8 cellular contexts compared by ENCODE assay signal in genomic region chr7:73683916-73684693, GRCh38. TPM values are rescaled to one million over a fixed set of nuclear protein-coding genes. Genes with fewer than 3 reads are reported as not detected.
A peak's percentile ranks its signal among the peaks of the same experiment; 100 is the strongest.
DNase-seq lines count a peak whose midpoint lies in the region; ATAC-seq, FAIRE-seq and TF ChIP-seq lines count a peak whose summit lies in the region.

No MANE protein-coding gene starts in this region.

- ATAC-seq in HG02840 (IDR thresholded peaks at IDR 0.05; ENCODE audit: low FRiP score, unreplicated experiment) (peak; percentile 2), HepG2 (no peak; the same call in 2 of the 3 replicates), GM19328 (IDR thresholded peaks at IDR 0.05; ENCODE audit: unreplicated experiment) (no peak)

- H3K4me3 ChIP-seq in AG10803 (ENCODE audit: low read length) (peak overlapping the region; percentile 95), adrenal gland (peak overlapping the region; percentile 40 to 94 (median 86)), HepG2 (replicated peaks in 1 of 3; ENCODE audit: insufficient read depth in 1 of 3, low read depth in 2 of 3, low read length in 3 of 3) (peak overlapping the region; percentile 85 to 94 (median 92)), transverse colon (peak overlapping the region; percentile 50 to 91 (median 84))

- TF ChIP-seq CTCF in AG10803 (conservative IDR thresholded peaks at IDR 0.05; ENCODE audit: low read length) (no peak), adrenal gland (IDR thresholded peaks at IDR 0.05) (no peak), HepG2 (CRISPR knock-in tag; IDR thresholded peaks at IDR 0.05) (no peak), transverse colon (IDR thresholded peaks at IDR 0.05) (no peak)

- TSS peak; percentile 88 for BruUV-seq in HepG2 (replicated peaks; lab: Mats Ljungman, UMichigan)

- WGBS in adrenal gland, 4 donors, result 32 to 49% (median 32%) methylated on average over 35 to 46 of the region's 46 CpGs
- WGBS in HepG2 (ENCODE audit: low lambda C conversion rate), result 42% methylated on average over 46 of the region's 46 CpGs
- WGBS in transverse colon (ENCODE audit: low coverage in 1 of 2), 2 donors, result 41 to 70% methylated on average over 11 to 46 of the region's 46 CpGs

- H3K36me3 ChIP-seq in adrenal gland (replicated peaks in 1 of 2) (peaks cover 0 to 24% of the 10 kb centered on the region in 2 donors), HepG2 (replicated peaks in 1 of 2; ENCODE audit: control insufficient read depth in 1 of 2, insufficient read depth in 2 of 2, low read length in 2 of 2) (peaks cover 8 to 30% of the 10 kb centered on the region in 2 experiments), transverse colon (no peaks in the 10 kb centered on the region)

- H3K9me3 ChIP-seq in adrenal gland (replicated peaks in 1 of 3), result no peaks in the 10 kb centered on the region
- H3K9me3 ChIP-seq in HepG2 (ENCODE audit: low read length), result no peaks in the 10 kb centered on the region
- no peaks in the 10 kb centered on the region for H3K9me3 ChIP-seq in transverse colon

- TF ChIP-seq EP300 in HepG2 (IDR thresholded peaks at IDR 0.05; ENCODE audit: low read depth in 2 of 2, low read length in 2 of 2), result no peak
- no peak for TF ChIP-seq EP300 in HepG2 (CRISPR knock-in tag; IDR thresholded peaks at IDR 0.05; ENCODE audit: borderline replicate concordance)
- no peak for TF ChIP-seq EP300 in transverse colon (IDR thresholded peaks at IDR 0.05; ENCODE audit: low read depth)

- peak overlapping the region; percentile 80 for H3K4me2 ChIP-seq in HepG2 (ENCODE audit: low read depth, low read length)

- H2AFZ ChIP-seq in HepG2 (ENCODE audit: low read length), result no peak overlapping the region

- TF ChIP-seq POLR2A in adrenal gland (IDR thresholded peaks at IDR 0.05), result no peak
- TF ChIP-seq POLR2A in HepG2 (IDR thresholded peaks at IDR 0.05; ENCODE audit: insufficient read depth in 1 of 2, low read depth in 2 of 2, low read length in 2 of 2), result no peak
- no peak for TF ChIP-seq POLR2A in transverse colon (IDR thresholded peaks at IDR 0.05)
- no peak for TF ChIP-seq POLR2A in H54 (IDR thresholded peaks at IDR 0.05; ENCODE audit: low read depth, low read length)

- peaks cover 52% of the 10 kb centered on the region for H3K79me2 ChIP-seq in HepG2 (ENCODE audit: insufficient read depth, low read length)

- DNase-seq in AG10803 (ENCODE audit: low read depth) (no peak), adrenal gland (no peak), HepG2 (ENCODE audit: low spot score) (no peak), transverse colon (no peak), NCI-H187 treated with DMSO at 0.1 percent for 48 hours (lab: John Stamatoyannopoulos, UW) (no peak), H54 (ENCODE audit: insufficient read length, low spot score) (no peak)

- H3K9ac ChIP-seq in HepG2 (ENCODE audit: insufficient read depth, low read depth, low read length), result peak overlapping the region; percentile 84

- TF ChIP-seq RAD21 in HepG2 (CRISPR knock-in tag; IDR thresholded peaks at IDR 0.05), result no peak

- in situ Hi-C loops in HepG2 (cut with HindIII; ENCODE audit: extremely low pct_ligation_motif_present, low pct_unique_long_range_greater_than_20kb) (no loop called here), transverse colon (cut with MboI; ENCODE audit: low pct_ligation_motif_present in 1 of 4, low pct_unique_long_range_greater_than_20kb in 1 of 4, low sequenced_read_pairs in 3 of 4) (no loop called here)

- H3K27me3 ChIP-seq in adrenal gland (no peaks in the 10 kb centered on the region), HepG2 (ENCODE audit: control insufficient read depth in 1 of 2, insufficient read depth in 2 of 2, low read length in 2 of 2) (no peaks in the 10 kb centered on the region; a peak in 1 of 5 replicates), transverse colon (no peaks in the 10 kb centered on the region)

- peaks cover 20 to 31% of the 10 kb centered on the region in 2 donors for H3K4me1 ChIP-seq in adrenal gland (replicated peaks in 1 of 2)
- peaks cover 31% of the 10 kb centered on the region for H3K4me1 ChIP-seq in HepG2 (ENCODE audit: insufficient read depth, low read length)
- H3K4me1 ChIP-seq in transverse colon, result peaks cover 13 to 36% (median 27%) of the 10 kb centered on the region in 4 donors

- H4K20me1 ChIP-seq in HepG2 (ENCODE audit: insufficient read depth, low read length), result no peaks in the 10 kb centered on the region

- H3K27ac ChIP-seq in adrenal gland (peak overlapping the region in 4 of 5 donors; percentile 15 to 94 (median 86)), HepG2 (ENCODE audit: extremely low read length, insufficient read depth, low read length) (peak overlapping the region; percentile 66), transverse colon (peak overlapping the region; percentile 81 to 94 (median 86))

- CTCF ChIA-PET in HepG2 (lab: Yijun Ruan, JAX; ENCODE audit: low intra/inter-chr PET ratio, low total read pairs), result no interaction called here

- FAIRE-seq in HepG2 (lab: Jason Lieb, UNC) (no peak), H54 (lab: Jason Lieb, UNC) (no peak)

- POLR2A ChIA-PET in HepG2 (lab: Yijun Ruan, JAX), result interaction anchor here (1.0 to 1.6 kb wide), 5 partner anchors 13 to 61 kb away, joined by 3 to 9 read pairs (median 4); partner anchors contain the start of gene MLXIPL

- intact Hi-C loops in adrenal gland (cut with DNase I) (no loop called here), HepG2 (cut with micrococcal nuclease; ENCODE audit: unreplicated experiment) (loop anchor here (2.0 to 5.0 kb wide), 2 partner anchors 17 to 33 kb away; partner anchors contain the start of genes STX1A and VPS37D), transverse colon (cut with DNase I; ENCODE audit: low total_unique reads) (loop anchor here (10.0 kb wide), 1 partner anchor 51 kb away; the partner anchor contains the start of gene ABHD11)

RNA-seq across cellular contexts. Expression of gene BUD23, which starts 0.7 kb away (rescaled TPM):
- total RNA-seq in adrenal gland, result 10 to 100 TPM; 34.7 to 69.4 (median 61.1) TPM
- polyA plus RNA-seq in adrenal gland, result 100 to 1,000 TPM in 2 of 3 donors, 10 to 100 TPM in 1; 79.5 to 123 (median 115) TPM
- total RNA-seq in HepG2 (2016; rRNA removed; fragmentation: Illumina TruSeq; extraction: Trizol), result 37.5 and 47.5 TPM in 2 replicates
- 25.0 and 27.0 TPM in 2 replicates for total RNA-seq in HepG2 (2016; cell fraction: cytosol; rRNA removed; fragmentation: Illumina TruSeq; extraction: Trizol; ENCODE audit: low read depth)
- 37.7 and 52.7 TPM in 2 replicates for total RNA-seq in HepG2 (2016; cell fraction: insoluble cytoplasmic fraction; rRNA removed; fragmentation: Illumina TruSeq; extraction: Trizol)
- total RNA-seq in HepG2 (2016; cell fraction: membrane; rRNA removed; fragmentation: Illumina TruSeq; extraction: Trizol), result 22.7 and 27.6 TPM in 2 replicates
- 36.5 and 38.0 TPM in 2 replicates for total RNA-seq in HepG2 (2016; cell fraction: nucleus; rRNA removed; fragmentation: Illumina TruSeq; extraction: Trizol)
- 50.3 and 54.5 TPM in 2 replicates for polyA plus RNA-seq in HepG2 (2011; rRNA removed)
- polyA plus RNA-seq in HepG2 (2011; cell fraction: cytosol; rRNA removed), result 57.5 and 59.3 TPM in 2 replicates
- polyA plus RNA-seq in HepG2 (2011; cell fraction: nucleus; rRNA removed), result 61.1 and 71.4 TPM in 2 replicates
- 39.8 and 49.3 TPM in 2 replicates for polyA plus RNA-seq in HepG2 (2012)
- polyA plus RNA-seq in HepG2 (2016; cell fraction: cytosol; fragmentation: Illumina TruSeq; extraction: Trizol; ENCODE audit: low read depth), result 23.2 and 24.2 TPM in 2 replicates
- polyA plus RNA-seq in HepG2 (2016; cell fraction: insoluble cytoplasmic fraction; fragmentation: Illumina TruSeq; extraction: Trizol; ENCODE audit: low read depth), result 54.9 and 56.3 TPM in 2 replicates
- 27.2 and 30.8 TPM in 2 replicates for polyA plus RNA-seq in HepG2 (2016; cell fraction: membrane; fragmentation: Illumina TruSeq; extraction: Trizol; ENCODE audit: low read depth)
- 97.8 and 98.1 TPM in 2 replicates for polyA plus RNA-seq in HepG2 (2016; cell fraction: nucleus; fragmentation: Illumina TruSeq; extraction: Trizol; ENCODE audit: insufficient read depth, low read depth)
- polyA minus RNA-seq in HepG2 (2011; rRNA and poly(A)+ RNA removed; ENCODE audit: low replicate concordance), result 20.0 and 77.8 TPM in 2 replicates
- polyA minus RNA-seq in HepG2 (2011; cell fraction: cytosol; rRNA and poly(A)+ RNA removed), result 9.4 and 16.6 TPM in 2 replicates
- polyA minus RNA-seq in HepG2 (2011; cell fraction: nucleus; rRNA and poly(A)+ RNA removed), result 14.7 and 15.2 TPM in 2 replicates
- 10 to 100 TPM; 12.0 to 55.9 (median 30.3) TPM for total RNA-seq in transverse colon

RNA-seq across cellular contexts. Expression of gene DNAJC30, which starts 0.9 kb away (rescaled TPM):
- total RNA-seq in adrenal gland (10 to 100 TPM in 7 of 8 donors, 1 to 10 TPM in 1; 9.0 to 28.2 (median 18.3) TPM), HepG2 (2016; rRNA removed; fragmentation: Illumina TruSeq; extraction: Trizol) (3.0 and 3.3 TPM in 2 replicates), transverse colon (10 to 100 TPM in 1 of 4 donors, 1 to 10 TPM in 3; 1.9 to 26.7 (median 6.8) TPM)
- polyA plus RNA-seq in adrenal gland (10 to 100 TPM in 2 of 3 donors, 1 to 10 TPM in 1; 9.9 to 14.8 (median 13.9) TPM), HepG2 (2011; rRNA removed) (3.5 and 3.8 TPM in 2 replicates)
- 1.3 TPM in 2 replicates for total RNA-seq in HepG2 (2016; cell fraction: cytosol; rRNA removed; fragmentation: Illumina TruSeq; extraction: Trizol; ENCODE audit: low read depth)
- 2.7 and 3.2 TPM in 2 replicates for total RNA-seq in HepG2 (2016; cell fraction: insoluble cytoplasmic fraction; rRNA removed; fragmentation: Illumina TruSeq; extraction: Trizol)
- 2.5 and 2.7 TPM in 2 replicates for total RNA-seq in HepG2 (2016; cell fraction: membrane; rRNA removed; fragmentation: Illumina TruSeq; extraction: Trizol)
- 2.6 and 2.8 TPM in 2 replicates for total RNA-seq in HepG2 (2016; cell fraction: nucleus; rRNA removed; fragmentation: Illumina TruSeq; extraction: Trizol)
- polyA plus RNA-seq in HepG2 (2011; cell fraction: cytosol; rRNA removed), result 3.7 and 5.6 TPM in 2 replicates
- 3.5 and 4.4 TPM in 2 replicates for polyA plus RNA-seq in HepG2 (2011; cell fraction: nucleus; rRNA removed)
- 2.0 and 4.5 TPM in 2 replicates for polyA plus RNA-seq in HepG2 (2012)
- polyA plus RNA-seq in HepG2 (2016; cell fraction: cytosol; fragmentation: Illumina TruSeq; extraction: Trizol; ENCODE audit: low read depth), result 1.9 and 2.1 TPM in 2 replicates
- 7.7 and 7.8 TPM in 2 replicates for polyA plus RNA-seq in HepG2 (2016; cell fraction: insoluble cytoplasmic fraction; fragmentation: Illumina TruSeq; extraction: Trizol; ENCODE audit: low read depth)
- 3.1 and 3.6 TPM in 2 replicates for polyA plus RNA-seq in HepG2 (2016; cell fraction: membrane; fragmentation: Illumina TruSeq; extraction: Trizol; ENCODE audit: low read depth)
- polyA plus RNA-seq in HepG2 (2016; cell fraction: nucleus; fragmentation: Illumina TruSeq; extraction: Trizol; ENCODE audit: insufficient read depth, low read depth), result 5.6 and 6.4 TPM in 2 replicates
- 8.4 and 10.1 TPM in 2 replicates for polyA minus RNA-seq in HepG2 (2011; rRNA and poly(A)+ RNA removed; ENCODE audit: low replicate concordance)
- 2.0 and 3.3 TPM in 2 replicates for polyA minus RNA-seq in HepG2 (2011; cell fraction: cytosol; rRNA and poly(A)+ RNA removed)
- polyA minus RNA-seq in HepG2 (2011; cell fraction: nucleus; rRNA and poly(A)+ RNA removed), result 7.7 and 9.3 TPM in 2 replicates

RNA-seq across cellular contexts. Expression of gene VPS37D, which starts 16.5 kb away (rescaled TPM):
- total RNA-seq in adrenal gland (1 to 10 TPM in 5 of 8 donors, under 1 TPM in 3; 0.54 to 7.0 (median 2.0) TPM), HepG2 (2016; rRNA removed; fragmentation: Illumina TruSeq; extraction: Trizol) (4.9 and 6.3 TPM in 2 replicates), transverse colon (1 to 10 TPM in 1 of 4 donors, under 1 TPM in 1, not detected in 2; 0.82 to 3.5 TPM)
- polyA plus RNA-seq in adrenal gland (1 to 10 TPM in 2 of 3 donors, under 1 TPM in 1; 0.20 to 2.0 (median 1.4) TPM), HepG2 (2011; rRNA removed) (3.8 and 5.7 TPM in 2 replicates)
- 7.4 and 7.8 TPM in 2 replicates for total RNA-seq in HepG2 (2016; cell fraction: cytosol; rRNA removed; fragmentation: Illumina TruSeq; extraction: Trizol; ENCODE audit: low read depth)
- total RNA-seq in HepG2 (2016; cell fraction: insoluble cytoplasmic fraction; rRNA removed; fragmentation: Illumina TruSeq; extraction: Trizol), result 5.1 and 6.3 TPM in 2 replicates
- 11.3 and 11.5 TPM in 2 replicates for total RNA-seq in HepG2 (2016; cell fraction: membrane; rRNA removed; fragmentation: Illumina TruSeq; extraction: Trizol)
- 3.3 and 3.9 TPM in 2 replicates for total RNA-seq in HepG2 (2016; cell fraction: nucleus; rRNA removed; fragmentation: Illumina TruSeq; extraction: Trizol)
- 3.8 and 5.1 TPM in 2 replicates for polyA plus RNA-seq in HepG2 (2011; cell fraction: cytosol; rRNA removed)
- polyA plus RNA-seq in HepG2 (2011; cell fraction: nucleus; rRNA removed), result 11.9 and 15.2 TPM in 2 replicates
- polyA plus RNA-seq in HepG2 (2012), result 5.1 and 5.6 TPM in 2 replicates
- 5.8 and 6.7 TPM in 2 replicates for polyA plus RNA-seq in HepG2 (2016; cell fraction: cytosol; fragmentation: Illumina TruSeq; extraction: Trizol; ENCODE audit: low read depth)
- 4.4 and 4.5 TPM in 2 replicates for polyA plus RNA-seq in HepG2 (2016; cell fraction: insoluble cytoplasmic fraction; fragmentation: Illumina TruSeq; extraction: Trizol; ENCODE audit: low read depth)
- polyA plus RNA-seq in HepG2 (2016; cell fraction: membrane; fragmentation: Illumina TruSeq; extraction: Trizol; ENCODE audit: low read depth), result 7.2 and 7.6 TPM in 2 replicates
- polyA plus RNA-seq in HepG2 (2016; cell fraction: nucleus; fragmentation: Illumina TruSeq; extraction: Trizol; ENCODE audit: insufficient read depth, low read depth), result 8.1 and 8.8 TPM in 2 replicates
- 0.37 and 3.2 TPM in 2 replicates for polyA minus RNA-seq in HepG2 (2011; rRNA and poly(A)+ RNA removed; ENCODE audit: low replicate concordance)
- polyA minus RNA-seq in HepG2 (2011; cell fraction: cytosol; rRNA and poly(A)+ RNA removed), result 2.4 and 2.6 TPM in 2 replicates
- 0.90 and 1.5 TPM in 2 replicates for polyA minus RNA-seq in HepG2 (2011; cell fraction: nucleus; rRNA and poly(A)+ RNA removed)

RNA-seq across cellular contexts. Expression of gene STX1A, which starts 35.4 kb away (rescaled TPM):
- total RNA-seq in adrenal gland, result 1 to 10 TPM in 7 of 8 donors, under 1 TPM in 1; 0.52 to 8.0 (median 4.2) TPM
- polyA plus RNA-seq in adrenal gland, result 10 to 100 TPM in 1 of 3 donors, 1 to 10 TPM in 2; 5.3 to 28.1 (median 7.2) TPM
- total RNA-seq in HepG2 (2016; rRNA removed; fragmentation: Illumina TruSeq; extraction: Trizol), result 2.9 and 6.1 TPM in 2 replicates
- 1.3 and 1.8 TPM in 2 replicates for total RNA-seq in HepG2 (2016; cell fraction: cytosol; rRNA removed; fragmentation: Illumina TruSeq; extraction: Trizol; ENCODE audit: low read depth)
- total RNA-seq in HepG2 (2016; cell fraction: insoluble cytoplasmic fraction; rRNA removed; fragmentation: Illumina TruSeq; extraction: Trizol), result 3.3 and 5.7 TPM in 2 replicates
- total RNA-seq in HepG2 (2016; cell fraction: membrane; rRNA removed; fragmentation: Illumina TruSeq; extraction: Trizol), result 2.4 and 4.1 TPM in 2 replicates
- 6.6 and 10.3 TPM in 2 replicates for total RNA-seq in HepG2 (2016; cell fraction: nucleus; rRNA removed; fragmentation: Illumina TruSeq; extraction: Trizol)
- polyA plus RNA-seq in HepG2 (2011; rRNA removed), result 12.2 and 14.8 TPM in 2 replicates
- polyA plus RNA-seq in HepG2 (2011; cell fraction: cytosol; rRNA removed), result 5.3 and 6.0 TPM in 2 replicates
- polyA plus RNA-seq in HepG2 (2011; cell fraction: nucleus; rRNA removed), result 75.2 and 75.4 TPM in 2 replicates
- polyA plus RNA-seq in HepG2 (2012), result 8.5 and 18.8 TPM in 2 replicates
- 0.94 and 1.4 TPM in 2 replicates for polyA plus RNA-seq in HepG2 (2016; cell fraction: cytosol; fragmentation: Illumina TruSeq; extraction: Trizol; ENCODE audit: low read depth)
- polyA plus RNA-seq in HepG2 (2016; cell fraction: insoluble cytoplasmic fraction; fragmentation: Illumina TruSeq; extraction: Trizol; ENCODE audit: low read depth), result 3.1 and 4.5 TPM in 2 replicates
- polyA plus RNA-seq in HepG2 (2016; cell fraction: membrane; fragmentation: Illumina TruSeq; extraction: Trizol; ENCODE audit: low read depth), result 2.3 and 2.5 TPM in 2 replicates
- polyA plus RNA-seq in HepG2 (2016; cell fraction: nucleus; fragmentation: Illumina TruSeq; extraction: Trizol; ENCODE audit: insufficient read depth, low read depth), result 26.8 and 37.4 TPM in 2 replicates
- 5.2 and 10.7 TPM in 2 replicates for polyA minus RNA-seq in HepG2 (2011; rRNA and poly(A)+ RNA removed; ENCODE audit: low replicate concordance)
- 1.7 and 3.1 TPM in 2 replicates for polyA minus RNA-seq in HepG2 (2011; cell fraction: cytosol; rRNA and poly(A)+ RNA removed)
- polyA minus RNA-seq in HepG2 (2011; cell fraction: nucleus; rRNA and poly(A)+ RNA removed), result 12.8 and 13.4 TPM in 2 replicates
- total RNA-seq in transverse colon, result 1 to 10 TPM; 4.1 to 6.0 (median 5.0) TPM

RNA-seq across cellular contexts. Expression of gene ABHD11, which starts 54.5 kb away (rescaled TPM):
- 10 to 100 TPM; 13.0 to 20.5 (median 18.2) TPM for total RNA-seq in adrenal gland
- polyA plus RNA-seq in adrenal gland, result 10 to 100 TPM; 15.4 to 41.6 (median 39.2) TPM
- total RNA-seq in HepG2 (2016; rRNA removed; fragmentation: Illumina TruSeq; extraction: Trizol), result 6.4 and 7.0 TPM in 2 replicates
- total RNA-seq in HepG2 (2016; cell fraction: cytosol; rRNA removed; fragmentation: Illumina TruSeq; extraction: Trizol; ENCODE audit: low read depth), result 2.5 and 2.8 TPM in 2 replicates
- total RNA-seq in HepG2 (2016; cell fraction: insoluble cytoplasmic fraction; rRNA removed; fragmentation: Illumina TruSeq; extraction: Trizol), result 6.2 and 6.4 TPM in 2 replicates
- 3.3 and 3.6 TPM in 2 replicates for total RNA-seq in HepG2 (2016; cell fraction: membrane; rRNA removed; fragmentation: Illumina TruSeq; extraction: Trizol)
- total RNA-seq in HepG2 (2016; cell fraction: nucleus; rRNA removed; fragmentation: Illumina TruSeq; extraction: Trizol), result 4.1 and 4.7 TPM in 2 replicates
- polyA plus RNA-seq in HepG2 (2011; rRNA removed), result 7.1 and 8.1 TPM in 2 replicates
- polyA plus RNA-seq in HepG2 (2011; cell fraction: cytosol; rRNA removed), result 3.7 and 7.1 TPM in 2 replicates
- 10.5 and 11.1 TPM in 2 replicates for polyA plus RNA-seq in HepG2 (2011; cell fraction: nucleus; rRNA removed)
- 2.0 and 3.1 TPM in 2 replicates for polyA plus RNA-seq in HepG2 (2012)
- polyA plus RNA-seq in HepG2 (2016; cell fraction: cytosol; fragmentation: Illumina TruSeq; extraction: Trizol; ENCODE audit: low read depth), result 1.7 and 1.9 TPM in 2 replicates
- polyA plus RNA-seq in HepG2 (2016; cell fraction: insoluble cytoplasmic fraction; fragmentation: Illumina TruSeq; extraction: Trizol; ENCODE audit: low read depth), result 7.3 and 7.9 TPM in 2 replicates
- polyA plus RNA-seq in HepG2 (2016; cell fraction: membrane; fragmentation: Illumina TruSeq; extraction: Trizol; ENCODE audit: low read depth), result 1.8 and 2.3 TPM in 2 replicates
- 8.1 and 14.0 TPM in 2 replicates for polyA plus RNA-seq in HepG2 (2016; cell fraction: nucleus; fragmentation: Illumina TruSeq; extraction: Trizol; ENCODE audit: insufficient read depth, low read depth)
- 8.6 and 26.6 TPM in 2 replicates for polyA minus RNA-seq in HepG2 (2011; rRNA and poly(A)+ RNA removed; ENCODE audit: low replicate concordance)
- 0.89 and 2.6 TPM in 2 replicates for polyA minus RNA-seq in HepG2 (2011; cell fraction: cytosol; rRNA and poly(A)+ RNA removed)
- 6.2 and 11.3 TPM in 2 replicates for polyA minus RNA-seq in HepG2 (2011; cell fraction: nucleus; rRNA and poly(A)+ RNA removed)
- total RNA-seq in transverse colon, result 100 to 1,000 TPM; 108 to 177 (median 117) TPM

Comparison
In these comparisons a context has a peak if more than half of its experiments do, and no peak if none do; other contexts are left out.
1. intact Hi-C loops: an anchor here in HepG2 (2.0 to 5.0 kb wide) and transverse colon (10.0 kb wide); none called in adrenal gland.